9 cellular contexts compared by ENCODE assay signal in the genomic region with DNA sequence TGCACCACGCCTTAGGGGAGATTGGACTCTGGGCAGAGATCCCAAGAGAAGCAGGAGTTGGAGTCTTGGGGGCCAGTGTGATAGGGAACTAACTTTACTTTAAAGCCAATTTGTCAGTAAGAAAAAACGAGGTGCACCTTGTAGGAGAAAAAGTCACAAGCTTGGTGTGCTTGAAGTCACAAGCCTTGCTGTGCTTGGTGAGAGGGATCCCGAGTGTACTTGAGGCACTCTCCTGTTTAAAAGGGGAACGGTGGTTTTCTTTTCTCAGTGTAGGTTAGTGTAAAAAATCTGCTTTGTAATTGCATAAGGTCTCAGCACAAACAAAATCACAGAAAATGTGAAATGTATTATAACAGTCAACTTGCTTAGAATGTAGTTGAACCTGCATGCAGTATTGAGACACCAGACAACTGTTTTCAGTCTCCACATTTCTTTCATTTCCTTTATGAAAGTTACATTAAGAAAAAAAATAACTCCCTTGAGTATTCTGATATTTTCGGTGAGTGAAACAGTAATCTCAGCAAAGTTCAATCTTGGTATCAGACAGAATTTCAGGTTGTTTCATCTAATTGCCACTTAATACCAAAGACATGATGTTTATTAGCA.
DNase-seq lines count a peak whose midpoint lies in the region; ATAC-seq, FAIRE-seq and TF ChIP-seq lines count a peak whose summit lies in the region.
"Had no signal": no experiment of that assay in that cellular context is flagged by ENCODE, and none has a peak within 500 bp of the region (broad histone marks: within the 10 kb centered on the region; RNA-seq: fewer than 3 reads in every experiment).

No MANE protein-coding gene starts in this region.

- no peaks in the 10 kb centered on the region for H3K9me3 Mint-ChIP-seq in activated CD8-positive, alpha-beta T cell treated with anti-CD3 and anti-CD28 coated beads, Interleukin-2, amount 10 ng/mL, durations not matched to agents 7 days and 5 days (ENCODE audit: insufficient read depth)
- no peaks in the 10 kb centered on the region for H3K9me3 Mint-ChIP-seq in CD4-positive, alpha-beta T cell

- peaks cover 3% of the 10 kb centered on the region for H3K36me3 Mint-ChIP-seq in activated CD8-positive, alpha-beta T cell treated with anti-CD3 and anti-CD28 coated beads, Interleukin-2, amount 10 ng/mL, durations not matched to agents 7 days and 5 days (ENCODE audit: low read depth)
- no peaks in the 10 kb centered on the region for H3K36me3 Mint-ChIP-seq in CD4-positive, alpha-beta T cell (ENCODE audit: low read depth)

- H3K27ac ChIP-seq in CD4-positive, alpha-beta T cell (ENCODE audit: low read depth, low read length): no peak overlapping the region

- CTCF ChIA-PET in activated CD8-positive, alpha-beta T cell treated with anti-CD3 and anti-CD28 coated beads, Interleukin-2, amount 10 ng/mL, durations not matched to agents 7 days and 5 days (lab: Charles Lee): interaction anchor here (1.2 to 3.2 kb wide), 7 partner anchors 8 to 211 kb away, joined by 3 to 22 read pairs (median 5); a partner anchor contains a TSS
- CTCF ChIA-PET in CD4-positive, alpha-beta T cell (lab: Charles Lee): no interaction called here

- H3K4me1 Mint-ChIP-seq in activated CD8-positive, alpha-beta T cell treated with anti-CD3 and anti-CD28 coated beads, Interleukin-2, amount 10 ng/mL, durations not matched to agents 7 days and 5 days (ENCODE audit: low read depth): peaks cover 33% of the 10 kb centered on the region
- H3K4me1 Mint-ChIP-seq in CD4-positive, alpha-beta T cell (ENCODE audit: low read depth): peaks cover 15% of the 10 kb centered on the region

- H3K27me3 Mint-ChIP-seq in activated CD8-positive, alpha-beta T cell treated with anti-CD3 and anti-CD28 coated beads, Interleukin-2, amount 10 ng/mL, durations not matched to agents 7 days and 5 days (ENCODE audit: low read depth): peaks cover 3% of the 10 kb centered on the region
- no peaks in the 10 kb centered on the region for H3K27me3 Mint-ChIP-seq in CD4-positive, alpha-beta T cell

- peak overlapping the region; percentile 6 for H3K4me3 Mint-ChIP-seq in activated CD8-positive, alpha-beta T cell treated with anti-CD3 and anti-CD28 coated beads, Interleukin-2, amount 10 ng/mL, durations not matched to agents 7 days and 5 days
- no peak overlapping the region for H3K4me3 Mint-ChIP-seq in CD4-positive, alpha-beta T cell

- peak; percentile 87 for FAIRE-seq in GM12891 (lab: Jason Lieb, UNC)

- H3K27ac Mint-ChIP-seq in activated CD8-positive, alpha-beta T cell treated with anti-CD3 and anti-CD28 coated beads, Interleukin-2, amount 10 ng/mL, durations not matched to agents 7 days and 5 days: peak overlapping the region; percentile 78
- no peak overlapping the region for H3K27ac Mint-ChIP-seq in CD4-positive, alpha-beta T cell

- TF ChIP-seq POLR2A in GM12891 (IDR thresholded peaks at IDR 0.05; ENCODE audit: low read depth, low read length): no peak

- H3K27me3 ChIP-seq in CD4-positive, alpha-beta T cell (ENCODE audit: control insufficient read depth, insufficient read depth, low read length): no peaks in the 10 kb centered on the region

- ATAC-seq in GM19397 (IDR thresholded peaks at IDR 0.05; ENCODE audit: unreplicated experiment) (peak; percentile 44), HG03060 (IDR thresholded peaks at IDR 0.05; ENCODE audit: low read depth, unreplicated experiment) (peak; percentile 78), GM18873 (IDR thresholded peaks at IDR 0.05; ENCODE audit: low FRiP score, unreplicated experiment) (no peak), Right ventricle myocardium inferior (no peak)
- no peak for ATAC-seq in activated CD8-positive, alpha-beta T cell treated with anti-CD3 and anti-CD28 coated beads, Interleukin-2, amount 10 ng/mL, durations not matched to agents 7 days and 5 days
- no peak for ATAC-seq in CD4-positive, alpha-beta T cell (ENCODE audit: poor library complexity)

- no peak for TF ChIP-seq CTCF in CD4-positive, alpha-beta T cell (IDR thresholded peaks at IDR 0.05)

- intact Hi-C loops in Right ventricle myocardium inferior (cut with DNase I): no loop called here
- intact Hi-C loops in CD4-positive, alpha-beta T cell (cut with DNase I, micrococcal nuclease): no loop called here

- DNase-seq in GM12891 (ENCODE audit: insufficient read length, low spot score): no peak
- DNase-seq in activated CD8-positive, alpha-beta T cell treated with anti-CD3 and anti-CD28 coated beads, Interleukin-2, amount 10 ng/mL, durations not matched to agents 7 days and 5 days: no peak
- no peak for DNase-seq in Right ventricle myocardium inferior (ENCODE audit: missing footprints)
- DNase-seq in NCI-H2227 (lab: John Stamatoyannopoulos, UW; ENCODE audit: unreplicated experiment): no peak
- no peak for DNase-seq in CD4-positive, alpha-beta T cell
- DNase-seq: activated CD4-positive, CD25-positive, alpha-beta regulatory T cell had no signal

- H3K9me3 ChIP-seq in CD4-positive, alpha-beta T cell (ENCODE audit: control insufficient read depth, low read length): no peaks in the 10 kb centered on the region

- POLR2A ChIA-PET in activated CD8-positive, alpha-beta T cell treated with anti-CD3 and anti-CD28 coated beads, Interleukin-2, amount 10 ng/mL, durations not matched to agents 7 days and 5 days (lab: Charles Lee): interaction anchor here (0.6 to 1.5 kb wide), 5 partner anchors 8 to 217 kb away, joined by 3 to 10 read pairs (median 4); a partner anchor contains a TSS
- POLR2A ChIA-PET in CD4-positive, alpha-beta T cell (lab: Charles Lee): no interaction called here

TF ChIP-seq in GM12891, 5 proteins besides CTCF, POLR2A, EP300 and RAD21:
- TF ChIP-seq TAF1 (IDR thresholded peaks at IDR 0.05; ENCODE audit: low read depth, low read length) (no peak), POLR2AphosphoS5 (IDR thresholded peaks at IDR 0.05; ENCODE audit: low read depth, low read length) (peak; percentile 19; the same call in 1 of the 2 replicates), POU2F2 (IDR thresholded peaks at IDR 0.05; ENCODE audit: low read depth, low read length) (no peak), SPI1 (IDR thresholded peaks at IDR 0.05; ENCODE audit: low read depth, low read length) (peak; percentile 21; the same call in 1 of the 2 replicates), PAX5 (IDR thresholded peaks at IDR 0.05; ENCODE audit: insufficient read depth, low read length, severe bottlenecking) (no peak)

Comparison
In these comparisons a context has a peak if more than half of its experiments do, and no peak if none do; other contexts are left out.
1. ATAC-seq: peak in GM19397 (single experiment) and HG03060 (single experiment); none in activated CD8-positive, alpha-beta T cell treated with anti-CD3 and anti-CD28 coated beads, Interleukin-2, amount 10 ng/mL, durations not matched to agents 7 days and 5 days (single experiment), GM18873 (single experiment), Right ventricle myocardium inferior (single experiment) and CD4-positive, alpha-beta T cell (single experiment).